ENCODE assay signal across 1 cellular context in the genomic region with DNA sequence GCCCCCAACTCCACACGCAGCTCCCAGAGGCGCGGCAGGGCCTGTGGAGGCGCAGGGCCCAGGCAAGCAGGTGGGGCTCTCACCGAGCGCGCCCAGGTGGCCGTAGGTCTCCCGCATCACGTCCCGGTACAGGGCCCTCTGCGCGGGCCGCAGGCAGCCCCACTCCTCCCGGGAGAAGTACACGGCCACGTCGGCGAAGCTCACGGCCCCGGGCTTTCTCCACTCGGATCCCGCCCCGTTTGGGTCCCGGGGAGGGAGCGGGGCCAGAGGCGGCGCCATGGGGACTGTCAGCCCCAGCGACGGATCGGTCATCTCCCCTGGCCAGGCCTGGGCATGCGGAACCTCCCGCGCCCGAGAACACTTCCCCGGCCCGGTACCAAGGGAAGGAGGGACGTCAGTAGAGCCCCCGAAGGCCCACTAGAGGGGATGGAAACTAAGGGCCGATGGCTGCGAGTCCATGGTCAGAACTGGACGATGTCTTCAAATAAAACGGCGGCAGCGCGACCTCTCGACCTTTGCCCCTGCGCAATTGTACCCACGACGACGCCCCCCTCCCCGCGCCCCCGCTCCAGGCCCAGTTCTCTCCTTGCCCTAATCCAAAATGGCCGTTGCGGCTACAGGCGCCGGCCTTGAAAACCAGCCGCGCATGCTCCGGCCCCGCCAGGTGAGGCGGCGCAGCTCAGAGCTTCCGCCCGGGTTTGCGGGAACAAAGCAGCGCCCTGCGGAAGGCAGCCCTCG.
A peak's percentile ranks its signal among the peaks of the same experiment; 100 is the strongest.
TF ChIP-seq lines count a peak whose summit lies in the region.

TSS of gene ZNF747 (minus strand) at position 491 of the 738 bp plus-strand sequence. CDS start at position 312, 179 bp downstream.

TF ChIP-seq in HepG2, 621 proteins besides CTCF, POLR2A, EP300 and RAD21 (continued from another document and continues in another):
- TF ChIP-seq KDM3A (CRISPR knock-in tag; IDR thresholded peaks at IDR 0.05; ENCODE audit: low read depth) (peak; percentile 91), HOXA5 (CRISPR knock-in tag; IDR thresholded peaks at IDR 0.05) (peak; percentile 41), ZNF615 (CRISPR knock-in tag; IDR thresholded peaks at IDR 0.05; ENCODE audit: borderline replicate concordance) (no peak), MYNN (CRISPR knock-in tag; IDR thresholded peaks at IDR 0.05; ENCODE audit: low read depth) (no peak; the same call in none of the 2 replicates), ARNT (IDR thresholded peaks at IDR 0.05) (no peak), DPF2 (CRISPR knock-in tag; IDR thresholded peaks at IDR 0.05; ENCODE audit: borderline replicate concordance, low read depth) (no peak), ZNF292 (CRISPR knock-in tag; IDR thresholded peaks at IDR 0.05; ENCODE audit: borderline replicate concordance, low read depth) (peak; percentile 77), EHMT2 (IDR thresholded peaks at IDR 0.05; ENCODE audit: borderline replicate concordance, low read depth, low read length) (no peak), ZNF781 (CRISPR knock-in tag; IDR thresholded peaks at IDR 0.05; ENCODE audit: borderline replicate concordance, not compliant biosample characterization) (peak; percentile 87), ZZZ3 (CRISPR knock-in tag; IDR thresholded peaks at IDR 0.05; ENCODE audit: borderline replicate concordance) (peak; percentile 19), THAP7 (CRISPR knock-in tag; IDR thresholded peaks at IDR 0.05) (peak; percentile 70; the same call in 1 of the 2 replicates), TARDBP (CRISPR knock-in tag; IDR thresholded peaks at IDR 0.05) (peak; percentile 85), ZNF547 (CRISPR knock-in tag; IDR thresholded peaks at IDR 0.05) (peak; percentile 80), ZNF598 (CRISPR knock-in tag; IDR thresholded peaks at IDR 0.05; ENCODE audit: borderline replicate concordance) (peak; percentile 9; the same call in 1 of the 2 replicates), FOXO4 (CRISPR knock-in tag; conservative IDR thresholded peaks at IDR 0.05) (no peak), ZNF768 (CRISPR knock-in tag; IDR thresholded peaks at IDR 0.05) (peak; percentile 61), PCBP1 (IDR thresholded peaks at IDR 0.05; ENCODE audit: borderline replicate concordance, low read depth, low read length) (0 out of 2 replicates have a peak, but pooled peaks have one; percentile 38), PTBP1 (IDR thresholded peaks at IDR 0.05; ENCODE audit: low read depth, low read length, poor library complexity, severe bottlenecking) (no peak), TEAD3 (CRISPR knock-in tag; optimal IDR thresholded peaks at IDR 0.05; ENCODE audit: borderline replicate concordance) (peak; percentile 64), ZNF280D (CRISPR knock-in tag; IDR thresholded peaks at IDR 0.05) (peak; percentile 92), TOE1 (CRISPR knock-in tag; IDR thresholded peaks at IDR 0.05) (peak; percentile 43; the same call in 1 of the 2 replicates), RORA (CRISPR knock-in tag; IDR thresholded peaks at IDR 0.05) (no peak), ZNF260 (CRISPR knock-in tag; IDR thresholded peaks at IDR 0.05; ENCODE audit: borderline replicate concordance, low read depth) (no peak), ARID2 (CRISPR knock-in tag; IDR thresholded peaks at IDR 0.05; ENCODE audit: borderline replicate concordance) (no peak; the same call in 1 of the 2 replicates), ZNF335 (CRISPR knock-in tag; IDR thresholded peaks at IDR 0.05) (peak; percentile 93), MEIS2 (CRISPR knock-in tag; IDR thresholded peaks at IDR 0.05) (peak; percentile 8), ZNF17 (CRISPR knock-in tag; IDR thresholded peaks at IDR 0.05) (peak; percentile 64; the same call in 1 of the 2 replicates), BRCA1 (CRISPR knock-in tag; IDR thresholded peaks at IDR 0.05) (no peak), ZNF562 (CRISPR knock-in tag; IDR thresholded peaks at IDR 0.05; ENCODE audit: borderline replicate concordance) (no peak), ZNF841 (CRISPR knock-in tag; IDR thresholded peaks at IDR 0.05; ENCODE audit: borderline replicate concordance) (0 out of 2 replicates have a peak, but pooled peaks have one; percentile 69), ATRX (CRISPR knock-in tag; IDR thresholded peaks at IDR 0.05; ENCODE audit: borderline replicate concordance) (no peak), ZNF816 (CRISPR knock-in tag; IDR thresholded peaks at IDR 0.05; ENCODE audit: borderline replicate concordance) (no peak; the same call in 1 of the 2 replicates), ZNF567 (CRISPR knock-in tag; IDR thresholded peaks at IDR 0.05; ENCODE audit: borderline replicate concordance) (peak; percentile 3), ZBTB38 (CRISPR knock-in tag; IDR thresholded peaks at IDR 0.05) (peak; percentile 66; the same call in 1 of the 2 replicates), POGK (CRISPR knock-in tag; conservative IDR thresholded peaks at IDR 0.05) (0 out of 2 replicates have a peak, but pooled peaks have one; percentile 57), JUNB (CRISPR knock-in tag; IDR thresholded peaks at IDR 0.05; ENCODE audit: borderline replicate concordance) (peak; percentile 17; the same call in 1 of the 2 replicates), HHEX (CRISPR knock-in tag; IDR thresholded peaks at IDR 0.05) (no peak), ZNF282 (IDR thresholded peaks at IDR 0.05; ENCODE audit: partially characterized antibody) (no peak), ZFP90 (CRISPR knock-in tag; IDR thresholded peaks at IDR 0.05; ENCODE audit: borderline replicate concordance) (no peak; the same call in 1 of the 2 replicates), ZNF33B (CRISPR knock-in tag; IDR thresholded peaks at IDR 0.05) (no peak), MZF1 (CRISPR knock-in tag; IDR thresholded peaks at IDR 0.05; ENCODE audit: borderline replicate concordance) (peak; percentile 82; the same call in 1 of the 2 replicates), U2AF1 (optimal IDR thresholded peaks at IDR 0.05; ENCODE audit: low read depth, low read length) (peak; percentile 97), ESRRA (CRISPR knock-in tag; IDR thresholded peaks at IDR 0.05; ENCODE audit: low read depth) (peak; percentile 76), ZNF136 (CRISPR knock-in tag; IDR thresholded peaks at IDR 0.05; ENCODE audit: low read depth) (0 out of 2 replicates have a peak, but pooled peaks have one; percentile 3), ZNF574 (CRISPR knock-in tag; IDR thresholded peaks at IDR 0.05) (peak; percentile 98), ZNF891 (CRISPR knock-in tag; IDR thresholded peaks at IDR 0.05) (no peak), ZNF18 (CRISPR knock-in tag; IDR thresholded peaks at IDR 0.05; ENCODE audit: insufficient replicate concordance) (peak; percentile 95), ZNF326 (CRISPR knock-in tag; IDR thresholded peaks at IDR 0.05; ENCODE audit: borderline replicate concordance) (no peak)
- TF ChIP-seq, protein P1, sequence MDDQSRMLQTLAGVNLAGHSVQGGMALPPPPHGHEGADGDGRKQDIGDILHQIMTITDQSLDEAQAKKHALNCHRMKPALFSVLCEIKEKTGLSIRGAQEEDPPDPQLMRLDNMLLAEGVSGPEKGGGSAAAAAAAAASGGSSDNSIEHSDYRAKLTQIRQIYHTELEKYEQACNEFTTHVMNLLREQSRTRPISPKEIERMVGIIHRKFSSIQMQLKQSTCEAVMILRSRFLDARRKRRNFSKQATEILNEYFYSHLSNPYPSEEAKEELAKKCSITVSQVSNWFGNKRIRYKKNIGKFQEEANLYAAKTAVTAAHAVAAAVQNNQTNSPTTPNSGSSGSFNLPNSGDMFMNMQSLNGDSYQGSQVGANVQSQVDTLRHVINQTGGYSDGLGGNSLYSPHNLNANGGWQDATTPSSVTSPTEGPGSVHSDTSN (CRISPR knock-in tag; IDR thresholded peaks at IDR 0.05; ENCODE audit: borderline replicate concordance) = no peak
- TF ChIP-seq, protein P2, sequence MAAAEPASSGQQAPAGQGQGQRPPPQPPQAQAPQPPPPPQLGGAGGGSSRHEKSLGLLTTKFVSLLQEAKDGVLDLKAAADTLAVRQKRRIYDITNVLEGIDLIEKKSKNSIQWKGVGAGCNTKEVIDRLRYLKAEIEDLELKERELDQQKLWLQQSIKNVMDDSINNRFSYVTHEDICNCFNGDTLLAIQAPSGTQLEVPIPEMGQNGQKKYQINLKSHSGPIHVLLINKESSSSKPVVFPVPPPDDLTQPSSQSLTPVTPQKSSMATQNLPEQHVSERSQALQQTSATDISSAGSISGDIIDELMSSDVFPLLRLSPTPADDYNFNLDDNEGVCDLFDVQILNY (CRISPR knock-in tag; conservative IDR thresholded peaks at IDR 0.05) = peak; percentile 55
